Comparison of ENCODE assay signal across 8 cellular contexts in genomic region chr6:46170357-46171289, GRCh38. TPM values are rescaled to one million over a fixed set of nuclear protein-coding genes. Genes with fewer than 3 reads are reported as not detected.
A peak's percentile ranks its signal among the peaks of the same experiment; 100 is the strongest.
DNase-seq lines count a peak whose midpoint lies in the region; ATAC-seq and TF ChIP-seq lines count a peak whose summit lies in the region.

A gene with protein sequence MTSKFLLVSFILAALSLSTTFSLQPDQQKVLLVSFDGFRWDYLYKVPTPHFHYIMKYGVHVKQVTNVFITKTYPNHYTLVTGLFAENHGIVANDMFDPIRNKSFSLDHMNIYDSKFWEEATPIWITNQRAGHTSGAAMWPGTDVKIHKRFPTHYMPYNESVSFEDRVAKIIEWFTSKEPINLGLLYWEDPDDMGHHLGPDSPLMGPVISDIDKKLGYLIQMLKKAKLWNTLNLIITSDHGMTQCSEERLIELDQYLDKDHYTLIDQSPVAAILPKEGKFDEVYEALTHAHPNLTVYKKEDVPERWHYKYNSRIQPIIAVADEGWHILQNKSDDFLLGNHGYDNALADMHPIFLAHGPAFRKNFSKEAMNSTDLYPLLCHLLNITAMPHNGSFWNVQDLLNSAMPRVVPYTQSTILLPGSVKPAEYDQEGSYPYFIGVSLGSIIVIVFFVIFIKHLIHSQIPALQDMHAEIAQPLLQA (minus strand): TSS chr6:46170980. CDS start chr6:46168262, 2,718 bp downstream.

- no peak for TF ChIP-seq POLR2A in vagina (IDR thresholded peaks at IDR 0.05)

- no peaks in the 10 kb centered on the region for H3K36me3 ChIP-seq in ascending aorta
- H3K36me3 ChIP-seq in vagina = no peaks in the 10 kb centered on the region

- DNase-seq in DMS153 (lab: John Stamatoyannopoulos, UW) = peak; percentile 93
- DNase-seq in SW480 (ENCODE audit: low spot score) = peak; percentile 87
- peak; percentile 44 to 83 for DNase-seq in ascending aorta (ENCODE audit: low spot score in 2 of 2)
- DNase-seq in iPS DF 4.7 (ENCODE audit: extremely low read depth, low spot score) = peak; percentile 81
- DNase-seq in retina = peak; percentile 83
- no peak for DNase-seq in vagina (ENCODE audit: extremely low spot score in 2 of 2)

- intact Hi-C loops in ascending aorta (cut with DNase I) = no loop called here
- intact Hi-C loops in vagina (cut with DNase I) = no loop called here

- ATAC-seq in GM21528 (IDR thresholded peaks at IDR 0.05; ENCODE audit: low FRiP score, unreplicated experiment) = peak; percentile 89

- TF ChIP-seq RAD21 in Ishikawa (IDR thresholded peaks at IDR 0.05; ENCODE audit: low read depth) = no peak

- TF ChIP-seq CTCF in ascending aorta (IDR thresholded peaks at IDR 0.05) = no peak
- TF ChIP-seq CTCF in vagina (IDR thresholded peaks at IDR 0.05) = no peak

- H3K27ac ChIP-seq in ascending aorta (no peak within 1 kb of the TSS), vagina (peak within 1 kb of the TSS; percentile 54)

- no peaks in the 10 kb centered on the region for H3K4me1 ChIP-seq in ascending aorta
- H3K4me1 ChIP-seq in vagina = peaks cover 9% of the 10 kb centered on the region

- H3K27me3 ChIP-seq in ascending aorta (no peaks in the 10 kb centered on the region), vagina (no peaks in the 10 kb centered on the region)

- peak within 1 kb of the TSS; percentile 52 to 74 for H3K4me3 ChIP-seq in ascending aorta
- H3K4me3 ChIP-seq in vagina = peak within 1 kb of the TSS; percentile 57 to 60

- TF ChIP-seq EP300 in Ishikawa (IDR thresholded peaks at IDR 0.05; ENCODE audit: borderline replicate concordance) = no peak

- no peaks in the 10 kb centered on the region for H3K9me3 ChIP-seq in ascending aorta
- no peaks in the 10 kb centered on the region for H3K9me3 ChIP-seq in vagina

TF ChIP-seq in Ishikawa, 13 proteins besides CTCF, POLR2A, EP300 and RAD21:
- TF ChIP-seq EGR1 (IDR thresholded peaks at IDR 0.05) = peak; percentile 61; the same call in 1 of the 2 replicates
- TF ChIP-seq REST (IDR thresholded peaks at IDR 0.05; ENCODE audit: low read depth) = no peak
- TF ChIP-seq USF1 (IDR thresholded peaks at IDR 0.05) = peak; percentile 78
- TF ChIP-seq, protein P1, sequence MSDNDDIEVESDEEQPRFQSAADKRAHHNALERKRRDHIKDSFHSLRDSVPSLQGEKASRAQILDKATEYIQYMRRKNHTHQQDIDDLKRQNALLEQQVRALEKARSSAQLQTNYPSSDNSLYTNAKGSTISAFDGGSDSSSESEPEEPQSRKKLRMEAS (IDR thresholded peaks at IDR 0.05) = peak; percentile 75

RNA-seq across cellular contexts. Expression of the gene that starts here (rescaled TPM):
- total RNA-seq in ascending aorta = 0.53 TPM
- 2.5 TPM for total RNA-seq in vagina

Comparison
In these comparisons a context has a peak if more than half of its experiments do, and no peak if none do; other contexts are left out.
1. Peak in DNase-seq and H3K4me3 ChIP-seq in ascending aorta; RNA of the gene not detected or under 1 TPM.
2. DNase-seq: peak in DMS153 (single experiment), SW480 (single experiment), iPS DF 4.7 (single experiment) and retina (single experiment); none in vagina (0 of 2).